Comparison of ENCODE assay signal across 2 cellular contexts in genomic region chr16:88892065-88892464, GRCh38.
TF ChIP-seq lines count a peak whose summit lies in the region.

No MANE protein-coding gene starts in this region.

TF ChIP-seq in H1, 55 proteins besides CTCF, POLR2A, EP300 and RAD21:
- TF ChIP-seq SAP30 (IDR thresholded peaks at IDR 0.05; ENCODE audit: insufficient read depth, insufficient replicate concordance, low read length) (no peak), GTF2F1 (IDR thresholded peaks at IDR 0.05; ENCODE audit: borderline replicate concordance, low read depth, low read length) (no peak), TCF12 (IDR thresholded peaks at IDR 0.05; ENCODE audit: low read depth, low read length) (no peak), PHF8 (conservative IDR thresholded peaks at IDR 0.05; ENCODE audit: low read depth, low read length) (no peak), RXRA (IDR thresholded peaks at IDR 0.05; ENCODE audit: insufficient read depth, low read depth, low read length) (no peak), CHD2 (IDR thresholded peaks at IDR 0.05; ENCODE audit: low read length) (no peak)

TF ChIP-seq in SK-N-SH, 30 proteins besides CTCF, POLR2A, EP300 and RAD21:
- TF ChIP-seq EZH2phosphoT487 (IDR thresholded peaks at IDR 0.05; ENCODE audit: borderline replicate concordance, low read depth) (no peak), FOXJ3 (CRISPR knock-in tag; IDR thresholded peaks at IDR 0.05) (no peak), NRF1 (IDR thresholded peaks at IDR 0.05; ENCODE audit: low read depth, low read length) (no peak), REST (IDR thresholded peaks at IDR 0.05; ENCODE audit: low read depth, low read length) (no peak), GABPA (IDR thresholded peaks at IDR 0.05; ENCODE audit: low read depth) (no peak), FOSL2 (IDR thresholded peaks at IDR 0.05; ENCODE audit: borderline replicate concordance, low read depth) (no peak), TAF1 (IDR thresholded peaks at IDR 0.05; ENCODE audit: borderline replicate concordance, low read depth, low read length) (no peak), SMC3 (IDR thresholded peaks at IDR 0.05; ENCODE audit: low read depth, low read length) (no peak), PBX3 (IDR thresholded peaks at IDR 0.05) (no peak), TCF12 (IDR thresholded peaks at IDR 0.05) (no peak)
- TF ChIP-seq, protein P1, sequence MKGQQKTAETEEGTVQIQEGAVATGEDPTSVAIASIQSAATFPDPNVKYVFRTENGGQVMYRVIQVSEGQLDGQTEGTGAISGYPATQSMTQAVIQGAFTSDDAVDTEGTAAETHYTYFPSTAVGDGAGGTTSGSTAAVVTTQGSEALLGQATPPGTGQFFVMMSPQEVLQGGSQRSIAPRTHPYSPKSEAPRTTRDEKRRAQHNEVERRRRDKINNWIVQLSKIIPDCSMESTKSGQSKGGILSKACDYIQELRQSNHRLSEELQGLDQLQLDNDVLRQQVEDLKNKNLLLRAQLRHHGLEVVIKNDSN (IDR thresholded peaks at IDR 0.05; ENCODE audit: borderline replicate concordance, low read depth), result no peak
- TF ChIP-seq, protein P2, sequence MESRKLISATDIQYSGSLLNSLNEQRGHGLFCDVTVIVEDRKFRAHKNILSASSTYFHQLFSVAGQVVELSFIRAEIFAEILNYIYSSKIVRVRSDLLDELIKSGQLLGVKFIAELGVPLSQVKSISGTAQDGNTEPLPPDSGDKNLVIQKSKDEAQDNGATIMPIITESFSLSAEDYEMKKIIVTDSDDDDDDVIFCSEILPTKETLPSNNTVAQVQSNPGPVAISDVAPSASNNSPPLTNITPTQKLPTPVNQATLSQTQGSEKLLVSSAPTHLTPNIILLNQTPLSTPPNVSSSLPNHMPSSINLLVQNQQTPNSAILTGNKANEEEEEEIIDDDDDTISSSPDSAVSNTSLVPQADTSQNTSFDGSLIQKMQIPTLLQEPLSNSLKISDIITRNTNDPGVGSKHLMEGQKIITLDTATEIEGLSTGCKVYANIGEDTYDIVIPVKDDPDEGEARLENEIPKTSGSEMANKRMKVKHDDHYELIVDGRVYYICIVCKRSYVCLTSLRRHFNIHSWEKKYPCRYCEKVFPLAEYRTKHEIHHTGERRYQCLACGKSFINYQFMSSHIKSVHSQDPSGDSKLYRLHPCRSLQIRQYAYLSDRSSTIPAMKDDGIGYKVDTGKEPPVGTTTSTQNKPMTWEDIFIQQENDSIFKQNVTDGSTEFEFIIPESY (IDR thresholded peaks at IDR 0.05; ENCODE audit: borderline replicate concordance, low read depth), result no peak
